20 cellular contexts compared by ENCODE assay signal in genomic region chr16:67534420-67534819, GRCh38. TPM values are rescaled to one million over a fixed set of nuclear protein-coding genes. Genes with fewer than 3 reads are reported as not detected.
DNase-seq lines count a peak whose midpoint lies in the region; ATAC-seq and TF ChIP-seq lines count a peak whose summit lies in the region.
"Had no signal": no experiment of that assay in that cellular context is flagged by ENCODE, and none has a peak within 500 bp of the region (broad histone marks: within the 10 kb centered on the region; RNA-seq: fewer than 3 reads in every experiment).

No MANE protein-coding gene starts in this region.

- H3K9me3 ChIP-seq in BLaER1 (no peaks in the 10 kb centered on the region), H9 (ENCODE audit: control insufficient read depth, low read depth, low read length) (no peaks in the 10 kb centered on the region), adipocyte (ENCODE audit: control insufficient read depth, low read length) (no peaks in the 10 kb centered on the region), osteoblast (ENCODE audit: low read depth, low read length) (no peaks in the 10 kb centered on the region)
- H3K9me3 ChIP-seq: Peyer's patch had no signal

- H3K9me3 Mint-ChIP-seq in H9, result peaks cover 0 to 4% of the 10 kb centered on the region in 2 experiments; a peak in 2 of 5 replicates

- H3K4me3 ChIP-seq in BLaER1 (no peak overlapping the region), adipocyte (ENCODE audit: low read length) (no peak overlapping the region), osteoblast (ENCODE audit: insufficient read depth, low read length) (no peak overlapping the region)
- H3K4me3 ChIP-seq: Peyer's patch had no signal

- H2BK20ac ChIP-seq in H9 (ENCODE audit: low read depth, low read length, poor library complexity, severe bottlenecking), result no peak overlapping the region

- no peak for ATAC-seq in HG02763 (IDR thresholded peaks at IDR 0.05; ENCODE audit: unreplicated experiment)
- ATAC-seq: HCT116 had no signal

- no peak overlapping the region for H3K18ac ChIP-seq in H9 (ENCODE audit: insufficient read length, low read depth, low read length)

- H3K14ac ChIP-seq in H9 (ENCODE audit: insufficient read depth, low read length), result no peak overlapping the region

- no peak overlapping the region for H2AK5ac ChIP-seq in H9 (ENCODE audit: insufficient read length, low read length)

- H3K36me3 ChIP-seq in BLaER1 (peaks cover 17% of the 10 kb centered on the region), adipocyte (ENCODE audit: control insufficient read depth, insufficient read depth, low read length, severe bottlenecking) (peaks cover 3% of the 10 kb centered on the region), osteoblast (ENCODE audit: insufficient read depth, low read length) (peaks cover 16% of the 10 kb centered on the region)
- H3K36me3 ChIP-seq: Peyer's patch had no signal

- H3K27ac ChIP-seq in BLaER1 (no peak overlapping the region), H9 (ENCODE audit: insufficient read length, low read depth, low read length) (no peak overlapping the region), osteoblast (ENCODE audit: low read depth, low read length) (no peak overlapping the region)
- H3K27ac ChIP-seq: Peyer's patch had no signal

- no peak overlapping the region for H4K8ac ChIP-seq in H9 (replicated peaks; ENCODE audit: insufficient read length, low read depth, low read length)

- H3K4me2 ChIP-seq in BLaER1 (peak overlapping the region; percentile 12; the same call in 1 of the 2 replicates), H9 (ENCODE audit: insufficient read depth, insufficient read length, low read length) (no peak overlapping the region), osteoblast (ENCODE audit: insufficient read depth, low read length) (no peak overlapping the region)

- peaks cover 94% of the 10 kb centered on the region for H3K27me3 Mint-ChIP-seq in H9 (ENCODE audit: low read depth)

- H3K27me3 ChIP-seq in BLaER1 (no peaks in the 10 kb centered on the region), H9 (ENCODE audit: insufficient read depth, low read length) (peaks cover 70% of the 10 kb centered on the region; the same call in 1 of the 2 replicates), adipocyte (replicated peaks; ENCODE audit: control insufficient read depth, insufficient read depth, low read length) (no peaks in the 10 kb centered on the region), osteoblast (ENCODE audit: insufficient read depth, low read length) (no peaks in the 10 kb centered on the region)

- H3K4me3 Mint-ChIP-seq in H9, result no peak overlapping the region

- peaks cover 19% of the 10 kb centered on the region for H3K23me2 ChIP-seq in H9 (ENCODE audit: insufficient read length, low read depth, low read length, poor library complexity, severe bottlenecking)

- H3K4me1 Mint-ChIP-seq in H9, result peaks cover 19 to 29% of the 10 kb centered on the region in 2 experiments

- H4K20me1 ChIP-seq in BLaER1 (peaks cover 100% of the 10 kb centered on the region), H9 (ENCODE audit: control insufficient read depth, insufficient read depth, insufficient read length) (peaks cover 5% of the 10 kb centered on the region), osteoblast (ENCODE audit: insufficient read depth, low read length) (peaks cover 82% of the 10 kb centered on the region)

- no peak overlapping the region for H3K56ac ChIP-seq in H9 (ENCODE audit: insufficient read length, low read depth, low read length)

- no peak overlapping the region for H3K4ac ChIP-seq in H9 (ENCODE audit: low read depth, low read length)

- H3K79me2 ChIP-seq in H9 (ENCODE audit: insufficient read depth, low read length) (no peaks in the 10 kb centered on the region), osteoblast (ENCODE audit: insufficient read depth, low read length) (peaks cover 97% of the 10 kb centered on the region)

- no peak overlapping the region for H2BK5ac ChIP-seq in H9 (ENCODE audit: insufficient read length, low read length)

- H3K4me1 ChIP-seq in BLaER1 (peaks cover 85% of the 10 kb centered on the region), H9 (ENCODE audit: insufficient read depth, low read length) (peaks cover 2% of the 10 kb centered on the region; the same call in 1 of the 2 replicates), adipocyte (ENCODE audit: control insufficient read depth, insufficient read depth, low read length) (peaks cover 26% of the 10 kb centered on the region), osteoblast (ENCODE audit: insufficient read depth, low read length) (peaks cover 34% of the 10 kb centered on the region)

- H3K36me3 Mint-ChIP-seq in H9 (ENCODE audit: insufficient read depth in 1 of 3, low read depth in 3 of 3), result peaks cover 0 to 4% (median 0%) of the 10 kb centered on the region in 3 experiments; a peak in 1 of 7 replicates

- no peaks in the 10 kb centered on the region for H3K79me1 ChIP-seq in H9 (ENCODE audit: insufficient read depth, low read depth, low read length, poor library complexity, severe bottlenecking)

- H3K9ac ChIP-seq in BLaER1, result no peak overlapping the region
- H3K9ac ChIP-seq in H9 (ENCODE audit: extremely low read depth, insufficient read length, low read length), result no peak overlapping the region
- no peak overlapping the region for H3K9ac ChIP-seq in adipocyte (ENCODE audit: low read length)

- H2BK120ac ChIP-seq in H9 (ENCODE audit: low read depth, low read length, poor library complexity, severe bottlenecking), result no peak overlapping the region

- DNase-seq in H9 (no peak), adipocyte (ENCODE audit: low read depth) (peak; percentile 16), osteoblast (ENCODE audit: insufficient read length, low spot score, missing footprints) (peak; percentile 31), NCI-H1930 (lab: John Stamatoyannopoulos, UW) (no peak)
- DNase-seq in activated CD4-positive, alpha-beta T cell treated with anti-CD3 and anti-CD28 coated beads, Interleukin-2, amount 50 U/mL, for 4 hours, result no peak
- no peak for DNase-seq in stimulated activated CD4-positive, alpha-beta T cell treated with anti-CD3 and anti-CD28 coated beads, Interleukin-2, amount 100 ng/mL, for 48 hours
- DNase-seq: DMS153, EL, KBM-7, NCI-H2029, NCI-H2171 treated with DMSO at 0.1 percent for 48 hours, NCI-H82, Peyer's patch, SHP77 had no signal

- TF ChIP-seq CTCF in H9 (conservative IDR thresholded peaks at IDR 0.05), result 0 out of 3 replicates have a peak, but pooled peaks have one; percentile 23
- no peak for TF ChIP-seq CTCF in osteoblast (IDR thresholded peaks at IDR 0.05; ENCODE audit: extremely low read depth, low read depth, low read length)

- no peak overlapping the region for H2BK12ac ChIP-seq in H9 (ENCODE audit: insufficient read length, low read depth, low read length)

- H4K91ac ChIP-seq in H9 (ENCODE audit: insufficient read length, low read depth, low read length), result no peak overlapping the region

- H2BK15ac ChIP-seq in H9 (ENCODE audit: low read depth, low read length), result no peak overlapping the region

- H3K27ac Mint-ChIP-seq in H9, result no peak overlapping the region

- H2AFZ ChIP-seq in H9 (ENCODE audit: low read length) (no peak overlapping the region), osteoblast (ENCODE audit: low read length) (no peak overlapping the region)

- no peak overlapping the region for H4K5ac ChIP-seq in H9 (ENCODE audit: insufficient read length, low read depth, low read length)

- no peak overlapping the region for H3K23ac ChIP-seq in H9 (ENCODE audit: insufficient read length, low read depth, low read length)

- no peak overlapping the region for H3T11ph ChIP-seq in H9 (ENCODE audit: low read length)

RNA-seq across cellular contexts. Expression of gene RIPOR1, which starts 5.8 kb away (rescaled TPM):
- total RNA-seq in H9 (2021) (10.0 and 14.3 TPM in 2 replicates), osteoblast (36.6 and 38.0 TPM in 2 replicates)

RNA-seq across cellular contexts. Expression of gene CTCF, which starts 27.9 kb away (rescaled TPM):
- 87.3 and 88.5 TPM in 2 replicates for total RNA-seq in H9 (2021)
- total RNA-seq in osteoblast, result 29.3 and 31.8 TPM in 2 replicates

RNA-seq across cellular contexts. Expression of gene AGRP, which starts 51.1 kb away (rescaled TPM):
- total RNA-seq in H9 (2021) (not detected in 2 replicates), osteoblast (not detected in 2 replicates)
- total RNA-seq: HT1080, MCF 10A, NCI-H460, Peyer's patch had no signal

RNA-seq across cellular contexts. Expression of gene ATP6V0D1, which starts 53.5 kb away (rescaled TPM):
- total RNA-seq in H9 (2021), result 39.8 and 43.0 TPM in 2 replicates
- total RNA-seq in osteoblast, result 146 and 158 TPM in 2 replicates

Comparison
In these comparisons a context has a peak if more than half of its experiments do, and no peak if none do; other contexts are left out.
1. DNase-seq: peak in adipocyte (single experiment) and osteoblast (single experiment); none in H9 (single experiment), activated CD4-positive, alpha-beta T cell treated with anti-CD3 and anti-CD28 coated beads, Interleukin-2, amount 50 U/mL, for 4 hours (0 of 2), NCI-H1930 (0 of 2) and stimulated activated CD4-positive, alpha-beta T cell treated with anti-CD3 and anti-CD28 coated beads, Interleukin-2, amount 100 ng/mL, for 48 hours (0 of 2).